ENCODE assay signal across 1 cellular context in the genomic region with DNA sequence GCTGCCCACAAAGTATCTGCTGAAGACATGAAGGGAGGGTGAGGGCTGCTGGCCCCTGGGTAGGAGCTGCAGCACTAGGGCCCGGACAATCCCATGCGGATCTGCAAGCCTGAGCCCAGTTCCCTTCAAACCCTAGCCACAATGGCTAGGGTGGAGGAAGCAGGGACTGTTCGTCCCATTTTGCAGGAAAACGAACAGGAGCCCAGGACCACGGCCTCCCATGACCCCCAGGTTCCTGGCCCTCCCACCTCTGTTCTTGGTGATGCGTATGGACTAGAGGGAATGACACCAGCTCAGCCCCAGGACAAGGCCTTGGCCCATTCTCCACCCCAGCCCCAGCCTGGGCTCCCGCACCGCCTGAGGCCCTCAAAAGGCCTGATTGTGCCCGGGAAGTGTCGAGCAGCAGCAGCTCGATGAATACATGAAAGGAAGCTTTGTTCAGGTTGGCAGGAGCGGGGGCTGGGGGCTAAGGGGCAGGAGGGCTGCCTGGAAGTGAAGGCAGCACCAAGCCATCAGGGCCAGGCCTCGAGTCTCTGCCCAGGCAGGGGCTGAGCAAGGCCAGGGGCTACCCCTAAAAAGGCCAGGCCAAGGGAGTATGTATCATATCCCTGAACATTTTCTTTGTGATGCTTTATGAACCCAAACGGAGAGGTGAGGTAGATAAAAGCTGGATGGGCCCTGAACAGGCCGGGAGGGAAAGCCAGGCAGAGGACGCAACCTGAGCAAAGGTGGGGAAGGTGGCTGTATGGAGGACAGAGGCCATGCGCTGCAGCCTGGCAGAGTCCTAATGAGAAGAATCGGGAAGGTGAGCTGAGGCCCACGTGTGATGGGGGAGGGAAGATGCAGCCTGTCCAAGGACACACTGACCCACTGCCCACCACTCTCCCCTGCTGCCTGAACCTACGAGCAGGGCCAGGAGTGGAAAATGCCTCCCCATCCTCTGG.
TF ChIP-seq lines count a peak whose summit lies in the region.

No MANE protein-coding gene starts in this region.

TF ChIP-seq in HepG2, 621 proteins besides CTCF, POLR2A, EP300 and RAD21 (continued from another document and continues in another):
- TF ChIP-seq, protein P1, sequence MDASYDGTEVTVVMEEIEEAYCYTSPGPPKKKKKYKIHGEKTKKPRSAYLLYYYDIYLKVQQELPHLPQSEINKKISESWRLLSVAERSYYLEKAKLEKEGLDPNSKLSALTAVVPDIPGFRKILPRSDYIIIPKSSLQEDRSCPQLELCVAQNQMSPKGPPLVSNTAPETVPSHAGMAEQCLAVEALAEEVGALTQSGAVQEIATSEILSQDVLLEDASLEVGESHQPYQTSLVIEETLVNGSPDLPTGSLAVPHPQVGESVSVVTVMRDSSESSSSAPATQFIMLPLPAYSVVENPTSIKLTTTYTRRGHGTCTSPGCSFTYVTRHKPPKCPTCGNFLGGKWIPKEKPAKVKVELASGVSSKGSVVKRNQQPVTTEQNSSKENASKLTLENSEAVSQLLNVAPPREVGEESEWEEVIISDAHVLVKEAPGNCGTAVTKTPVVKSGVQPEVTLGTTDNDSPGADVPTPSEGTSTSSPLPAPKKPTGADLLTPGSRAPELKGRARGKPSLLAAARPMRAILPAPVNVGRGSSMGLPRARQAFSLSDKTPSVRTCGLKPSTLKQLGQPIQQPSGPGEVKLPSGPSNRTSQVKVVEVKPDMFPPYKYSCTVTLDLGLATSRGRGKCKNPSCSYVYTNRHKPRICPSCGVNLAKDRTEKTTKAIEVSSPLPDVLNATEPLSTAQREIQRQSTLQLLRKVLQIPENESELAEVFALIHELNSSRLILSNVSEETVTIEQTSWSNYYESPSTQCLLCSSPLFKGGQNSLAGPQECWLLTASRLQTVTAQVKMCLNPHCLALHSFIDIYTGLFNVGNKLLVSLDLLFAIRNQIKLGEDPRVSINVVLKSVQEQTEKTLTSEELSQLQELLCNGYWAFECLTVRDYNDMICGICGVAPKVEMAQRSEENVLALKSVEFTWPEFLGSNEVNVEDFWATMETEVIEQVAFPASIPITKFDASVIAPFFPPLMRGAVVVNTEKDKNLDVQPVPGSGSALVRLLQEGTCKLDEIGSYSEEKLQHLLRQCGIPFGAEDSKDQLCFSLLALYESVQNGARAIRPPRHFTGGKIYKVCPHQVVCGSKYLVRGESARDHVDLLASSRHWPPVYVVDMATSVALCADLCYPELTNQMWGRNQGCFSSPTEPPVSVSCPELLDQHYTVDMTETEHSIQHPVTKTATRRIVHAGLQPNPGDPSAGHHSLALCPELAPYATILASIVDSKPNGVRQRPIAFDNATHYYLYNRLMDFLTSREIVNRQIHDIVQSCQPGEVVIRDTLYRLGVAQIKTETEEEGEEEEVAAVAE (CRISPR knock-in tag; IDR thresholded peaks at IDR 0.05; ENCODE audit: borderline replicate concordance): no peak
- TF ChIP-seq PATZ1 (CRISPR knock-in tag; IDR thresholded peaks at IDR 0.05): peak; percentile 96
- TF ChIP-seq RARA (CRISPR knock-in tag; IDR thresholded peaks at IDR 0.05): peak; percentile 72
- TF ChIP-seq SALL1 (CRISPR knock-in tag; IDR thresholded peaks at IDR 0.05): peak; percentile 41
- no peak for TF ChIP-seq PHF5A (CRISPR knock-in tag; IDR thresholded peaks at IDR 0.05; ENCODE audit: low read depth, unreplicated experiment)
- peak; percentile 29; the same call in 1 of the 2 replicates for TF ChIP-seq CREM (IDR thresholded peaks at IDR 0.05)
- TF ChIP-seq CREM (CRISPR knock-in tag; IDR thresholded peaks at IDR 0.05): no peak
- no peak for TF ChIP-seq ZNF251 (CRISPR knock-in tag; IDR thresholded peaks at IDR 0.05)
- 0 out of 2 replicates have a peak, but pooled peaks have one; percentile 45 for TF ChIP-seq TSC22D2 (CRISPR knock-in tag; IDR thresholded peaks at IDR 0.05; ENCODE audit: borderline replicate concordance)
- TF ChIP-seq ZNF292 (CRISPR knock-in tag; IDR thresholded peaks at IDR 0.05; ENCODE audit: borderline replicate concordance, low read depth): 0 out of 2 replicates have a peak, but pooled peaks have one; percentile 13
- TF ChIP-seq ZNF776 (CRISPR knock-in tag; IDR thresholded peaks at IDR 0.05): peak; percentile 40; the same call in 1 of the 2 replicates
- no peak for TF ChIP-seq ZNF777 (CRISPR knock-in tag; IDR thresholded peaks at IDR 0.05)
- TF ChIP-seq ZNF629 (CRISPR knock-in tag; conservative IDR thresholded peaks at IDR 0.05): peak; percentile 84
- TF ChIP-seq ZNF614 (CRISPR knock-in tag; IDR thresholded peaks at IDR 0.05; ENCODE audit: borderline replicate concordance): 0 out of 2 replicates have a peak, but pooled peaks have one; percentile 45
- TF ChIP-seq, protein P2, sequence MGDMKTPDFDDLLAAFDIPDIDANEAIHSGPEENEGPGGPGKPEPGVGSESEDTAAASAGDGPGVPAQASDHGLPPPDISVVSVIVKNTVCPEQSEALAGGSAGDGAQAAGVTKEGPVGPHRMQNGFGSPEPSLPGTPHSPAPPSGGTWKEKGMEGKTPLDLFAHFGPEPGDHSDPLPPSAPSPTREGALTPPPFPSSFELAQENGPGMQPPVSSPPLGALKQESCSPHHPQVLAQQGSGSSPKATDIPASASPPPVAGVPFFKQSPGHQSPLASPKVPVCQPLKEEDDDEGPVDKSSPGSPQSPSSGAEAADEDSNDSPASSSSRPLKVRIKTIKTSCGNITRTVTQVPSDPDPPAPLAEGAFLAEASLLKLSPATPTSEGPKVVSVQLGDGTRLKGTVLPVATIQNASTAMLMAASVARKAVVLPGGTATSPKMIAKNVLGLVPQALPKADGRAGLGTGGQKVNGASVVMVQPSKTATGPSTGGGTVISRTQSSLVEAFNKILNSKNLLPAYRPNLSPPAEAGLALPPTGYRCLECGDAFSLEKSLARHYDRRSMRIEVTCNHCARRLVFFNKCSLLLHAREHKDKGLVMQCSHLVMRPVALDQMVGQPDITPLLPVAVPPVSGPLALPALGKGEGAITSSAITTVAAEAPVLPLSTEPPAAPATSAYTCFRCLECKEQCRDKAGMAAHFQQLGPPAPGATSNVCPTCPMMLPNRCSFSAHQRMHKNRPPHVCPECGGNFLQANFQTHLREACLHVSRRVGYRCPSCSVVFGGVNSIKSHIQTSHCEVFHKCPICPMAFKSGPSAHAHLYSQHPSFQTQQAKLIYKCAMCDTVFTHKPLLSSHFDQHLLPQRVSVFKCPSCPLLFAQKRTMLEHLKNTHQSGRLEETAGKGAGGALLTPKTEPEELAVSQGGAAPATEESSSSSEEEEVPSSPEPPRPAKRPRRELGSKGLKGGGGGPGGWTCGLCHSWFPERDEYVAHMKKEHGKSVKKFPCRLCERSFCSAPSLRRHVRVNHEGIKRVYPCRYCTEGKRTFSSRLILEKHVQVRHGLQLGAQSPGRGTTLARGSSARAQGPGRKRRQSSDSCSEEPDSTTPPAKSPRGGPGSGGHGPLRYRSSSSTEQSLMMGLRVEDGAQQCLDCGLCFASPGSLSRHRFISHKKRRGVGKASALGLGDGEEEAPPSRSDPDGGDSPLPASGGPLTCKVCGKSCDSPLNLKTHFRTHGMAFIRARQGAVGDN (CRISPR knock-in tag; IDR thresholded peaks at IDR 0.05): peak; percentile 96
- peak; percentile 65 for TF ChIP-seq SAP130 (CRISPR knock-in tag; IDR thresholded peaks at IDR 0.05; ENCODE audit: low read depth)
- no peak for TF ChIP-seq ZNF235 (CRISPR knock-in tag; IDR thresholded peaks at IDR 0.05; ENCODE audit: borderline replicate concordance)
- 0 out of 2 replicates have a peak, but pooled peaks have one; percentile 23 for TF ChIP-seq ETV5 (CRISPR knock-in tag; IDR thresholded peaks at IDR 0.05; ENCODE audit: borderline replicate concordance)
- peak; percentile 74; the same call in 1 of the 2 replicates for TF ChIP-seq HDAC2 (CRISPR knock-in tag; IDR thresholded peaks at IDR 0.05)
- TF ChIP-seq ARNT2 (CRISPR knock-in tag; IDR thresholded peaks at IDR 0.05; ENCODE audit: low read depth): no peak
- peak; percentile 64 for TF ChIP-seq PHF21A (CRISPR knock-in tag; IDR thresholded peaks at IDR 0.05)
- 0 out of 2 replicates have a peak, but pooled peaks have one; percentile 34 for TF ChIP-seq ZNF639 (CRISPR knock-in tag; conservative IDR thresholded peaks at IDR 0.05)
- TF ChIP-seq KAT7 (CRISPR knock-in tag; IDR thresholded peaks at IDR 0.05; ENCODE audit: borderline replicate concordance): peak; percentile 67; the same call in 1 of the 2 replicates
- TF ChIP-seq, protein P3, sequence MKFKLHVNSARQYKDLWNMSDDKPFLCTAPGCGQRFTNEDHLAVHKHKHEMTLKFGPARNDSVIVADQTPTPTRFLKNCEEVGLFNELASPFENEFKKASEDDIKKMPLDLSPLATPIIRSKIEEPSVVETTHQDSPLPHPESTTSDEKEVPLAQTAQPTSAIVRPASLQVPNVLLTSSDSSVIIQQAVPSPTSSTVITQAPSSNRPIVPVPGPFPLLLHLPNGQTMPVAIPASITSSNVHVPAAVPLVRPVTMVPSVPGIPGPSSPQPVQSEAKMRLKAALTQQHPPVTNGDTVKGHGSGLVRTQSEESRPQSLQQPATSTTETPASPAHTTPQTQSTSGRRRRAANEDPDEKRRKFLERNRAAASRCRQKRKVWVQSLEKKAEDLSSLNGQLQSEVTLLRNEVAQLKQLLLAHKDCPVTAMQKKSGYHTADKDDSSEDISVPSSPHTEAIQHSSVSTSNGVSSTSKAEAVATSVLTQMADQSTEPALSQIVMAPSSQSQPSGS (CRISPR knock-in tag; IDR thresholded peaks at IDR 0.05): 0 out of 2 replicates have a peak, but pooled peaks have one; percentile 28
- TF ChIP-seq SOX6 (IDR thresholded peaks at IDR 0.05): no peak
- TF ChIP-seq SOX6 (CRISPR knock-in tag; IDR thresholded peaks at IDR 0.05): peak; percentile 32
- TF ChIP-seq ZFP41 (CRISPR knock-in tag; IDR thresholded peaks at IDR 0.05; ENCODE audit: borderline replicate concordance): no peak
- peak; percentile 6; the same call in 1 of the 2 replicates for TF ChIP-seq CEBPG (CRISPR knock-in tag; IDR thresholded peaks at IDR 0.05)
- TF ChIP-seq, protein P4, sequence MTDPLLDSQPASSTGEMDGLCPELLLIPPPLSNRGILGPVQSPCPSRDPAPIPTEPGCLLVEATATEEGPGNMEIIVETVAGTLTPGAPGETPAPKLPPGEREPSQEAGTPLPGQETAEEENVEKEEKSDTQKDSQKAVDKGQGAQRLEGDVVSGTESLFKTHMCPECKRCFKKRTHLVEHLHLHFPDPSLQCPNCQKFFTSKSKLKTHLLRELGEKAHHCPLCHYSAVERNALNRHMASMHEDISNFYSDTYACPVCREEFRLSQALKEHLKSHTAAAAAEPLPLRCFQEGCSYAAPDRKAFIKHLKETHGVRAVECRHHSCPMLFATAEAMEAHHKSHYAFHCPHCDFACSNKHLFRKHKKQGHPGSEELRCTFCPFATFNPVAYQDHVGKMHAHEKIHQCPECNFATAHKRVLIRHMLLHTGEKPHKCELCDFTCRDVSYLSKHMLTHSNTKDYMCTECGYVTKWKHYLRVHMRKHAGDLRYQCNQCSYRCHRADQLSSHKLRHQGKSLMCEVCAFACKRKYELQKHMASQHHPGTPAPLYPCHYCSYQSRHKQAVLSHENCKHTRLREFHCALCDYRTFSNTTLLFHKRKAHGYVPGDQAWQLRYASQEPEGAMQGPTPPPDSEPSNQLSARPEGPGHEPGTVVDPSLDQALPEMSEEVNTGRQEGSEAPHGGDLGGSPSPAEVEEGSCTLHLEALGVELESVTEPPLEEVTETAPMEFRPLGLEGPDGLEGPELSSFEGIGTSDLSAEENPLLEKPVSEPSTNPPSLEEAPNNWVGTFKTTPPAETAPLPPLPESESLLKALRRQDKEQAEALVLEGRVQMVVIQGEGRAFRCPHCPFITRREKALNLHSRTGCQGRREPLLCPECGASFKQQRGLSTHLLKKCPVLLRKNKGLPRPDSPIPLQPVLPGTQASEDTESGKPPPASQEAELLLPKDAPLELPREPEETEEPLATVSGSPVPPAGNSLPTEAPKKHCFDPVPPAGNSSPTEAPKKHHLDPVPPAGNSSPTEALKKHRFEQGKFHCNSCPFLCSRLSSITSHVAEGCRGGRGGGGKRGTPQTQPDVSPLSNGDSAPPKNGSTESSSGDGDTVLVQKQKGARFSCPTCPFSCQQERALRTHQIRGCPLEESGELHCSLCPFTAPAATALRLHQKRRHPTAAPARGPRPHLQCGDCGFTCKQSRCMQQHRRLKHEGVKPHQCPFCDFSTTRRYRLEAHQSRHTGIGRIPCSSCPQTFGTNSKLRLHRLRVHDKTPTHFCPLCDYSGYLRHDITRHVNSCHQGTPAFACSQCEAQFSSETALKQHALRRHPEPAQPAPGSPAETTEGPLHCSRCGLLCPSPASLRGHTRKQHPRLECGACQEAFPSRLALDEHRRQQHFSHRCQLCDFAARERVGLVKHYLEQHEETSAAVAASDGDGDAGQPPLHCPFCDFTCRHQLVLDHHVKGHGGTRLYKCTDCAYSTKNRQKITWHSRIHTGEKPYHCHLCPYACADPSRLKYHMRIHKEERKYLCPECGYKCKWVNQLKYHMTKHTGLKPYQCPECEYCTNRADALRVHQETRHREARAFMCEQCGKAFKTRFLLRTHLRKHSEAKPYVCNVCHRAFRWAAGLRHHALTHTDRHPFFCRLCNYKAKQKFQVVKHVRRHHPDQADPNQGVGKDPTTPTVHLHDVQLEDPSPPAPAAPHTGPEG (CRISPR knock-in tag; IDR thresholded peaks at IDR 0.05): 0 out of 2 replicates have a peak, but pooled peaks have one; percentile 30
- peak; percentile 50 for TF ChIP-seq TFDP1 (CRISPR knock-in tag; IDR thresholded peaks at IDR 0.05; ENCODE audit: borderline replicate concordance)
- TF ChIP-seq MIXL1 (CRISPR knock-in tag; IDR thresholded peaks at IDR 0.05): 0 out of 2 replicates have a peak, but pooled peaks have one; percentile 10
- TF ChIP-seq ZNF430 (CRISPR knock-in tag; IDR thresholded peaks at IDR 0.05): no peak
